Comparison of ENCODE assay signal across 15 cellular contexts in the genomic region with DNA sequence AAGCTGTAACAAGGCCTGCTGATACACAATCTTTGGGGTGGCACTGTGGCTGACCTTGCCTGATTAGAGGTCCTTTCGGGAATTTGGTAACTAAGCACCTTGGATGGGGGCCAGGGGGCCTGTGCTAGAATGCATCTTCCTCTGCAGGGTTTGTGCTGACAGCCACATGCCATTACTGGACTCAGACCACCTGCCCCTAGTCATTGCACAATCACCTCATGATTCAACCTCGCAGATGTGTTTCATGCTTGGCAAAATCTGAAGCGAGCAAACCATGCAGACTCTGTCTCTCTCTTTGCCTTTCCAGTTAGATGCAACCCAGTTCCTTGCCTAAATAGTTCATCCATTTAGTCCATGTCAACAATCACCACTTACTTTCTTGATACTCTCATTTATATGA.
A peak's percentile ranks its signal among the peaks of the same experiment; 100 is the strongest.
DNase-seq lines count a peak whose midpoint lies in the region; ATAC-seq, FAIRE-seq and TF ChIP-seq lines count a peak whose summit lies in the region.
"Had no signal": no experiment of that assay in that cellular context is flagged by ENCODE, and none has a peak within 500 bp of the region (broad histone marks: within the 10 kb centered on the region; RNA-seq: fewer than 3 reads in every experiment).

No MANE protein-coding gene starts in this region.

- TF ChIP-seq POLR2A in transverse colon (IDR thresholded peaks at IDR 0.05), result no peak

- no peaks in the 10 kb centered on the region for H3K9me3 Mint-ChIP-seq in astrocyte (ENCODE audit: unreplicated experiment)
- H3K9me3 Mint-ChIP-seq: memory B cell had no signal

- peaks cover 4% of the 10 kb centered on the region for H3K4me1 ChIP-seq in astrocyte (ENCODE audit: insufficient read depth, low read length)
- H3K4me1 ChIP-seq in transverse colon, result no peaks in the 10 kb centered on the region

- TF ChIP-seq CTCF in astrocyte (IDR thresholded peaks at IDR 0.05; ENCODE audit: insufficient read depth, low read depth, low read length) (no peak), transverse colon (IDR thresholded peaks at IDR 0.05) (no peak)

- H3K9me3 ChIP-seq in astrocyte (ENCODE audit: insufficient read depth, low read depth, low read length), result no peaks in the 10 kb centered on the region
- H3K9me3 ChIP-seq in transverse colon, result no peaks in the 10 kb centered on the region

- in situ Hi-C loops in transverse colon (cut with MboI; ENCODE audit: low pct_ligation_motif_present in 1 of 4, low pct_unique_long_range_greater_than_20kb in 1 of 4, low sequenced_read_pairs in 3 of 4), result no loop called here

- H3K79me2 ChIP-seq in astrocyte (ENCODE audit: insufficient read depth, low read length), result no peaks in the 10 kb centered on the region

- H3K27me3 ChIP-seq in astrocyte (ENCODE audit: insufficient read depth, low read length) (peaks cover 31% of the 10 kb centered on the region), transverse colon (no peaks in the 10 kb centered on the region)

- H3K4me3 ChIP-seq in astrocyte (ENCODE audit: insufficient read depth, low read depth, low read length) (no peak overlapping the region), transverse colon (no peak overlapping the region)

- FAIRE-seq in astrocyte (lab: Jason Lieb, UNC), result no peak
- FAIRE-seq: A204.1 had no signal

- no peak overlapping the region for H3K4me2 ChIP-seq in astrocyte (ENCODE audit: low read length)

- TF ChIP-seq EP300 in transverse colon (IDR thresholded peaks at IDR 0.05; ENCODE audit: low read depth), result no peak

- H3K27ac ChIP-seq in astrocyte (ENCODE audit: low read depth, low read length), result no peak overlapping the region
- H3K27ac ChIP-seq in transverse colon, result peak overlapping the region in 1 of 4 donors; percentile 38

- peaks cover 9% of the 10 kb centered on the region for H3K27me3 Mint-ChIP-seq in astrocyte (ENCODE audit: low read depth, unreplicated experiment)

- no peak overlapping the region for H3K27ac Mint-ChIP-seq in astrocyte (ENCODE audit: unreplicated experiment)
- H3K27ac Mint-ChIP-seq: memory B cell had no signal

- WGBS in transverse colon (ENCODE audit: low coverage in 1 of 2), 2 donors, result 84% methylated on average over 3 of the region's 3 CpGs; no CpG with 5 or more reads in 1 of the 2 donors

- peak; percentile 19 for DNase-seq in NK-92 treated with Interleukin-12 subunit alpha and Interleukin-12 subunit beta, amount 100 ng/mL, for 24 hours (lab: John Stamatoyannopoulos, UW)
- DNase-seq in NK-92 (lab: John Stamatoyannopoulos, UW; ENCODE audit: unreplicated experiment), result no peak
- peak; percentile 88 for DNase-seq in astrocyte (ENCODE audit: low read depth)
- peak; percentile 82 for DNase-seq in left ventricle myocardium superior
- peak; percentile 31 for DNase-seq in transverse colon
- DNase-seq in activated CD4-positive, alpha-beta T cell treated with anti-CD3 and anti-CD28 coated beads for 4 hours, result no peak
- no peak for DNase-seq in D341Med (ENCODE audit: low spot score)
- no peak for DNase-seq in cortex of kidney (lab: John Stamatoyannopoulos, UW)
- DNase-seq: activated naive CD4-positive, alpha-beta T cell treated with Interleukin-2 at 50 U/mL for 16 hours; DND-41; NCI-H1417; NCI-H82; SW 1271 had no signal

- intact Hi-C loops in left ventricle myocardium superior (cut with micrococcal nuclease), result no loop called here
- intact Hi-C loops in transverse colon (cut with DNase I; ENCODE audit: low total_unique reads), result loop anchor here (10.0 kb wide), 2 partner anchors 96 to 436 kb away; a partner anchor contains a TSS

- H3K9ac ChIP-seq in astrocyte (ENCODE audit: low read length), result no peak overlapping the region

- H3K4me3 Mint-ChIP-seq in astrocyte (ENCODE audit: unreplicated experiment), result no peak overlapping the region
- H3K4me3 Mint-ChIP-seq: memory B cell had no signal

- no peaks in the 10 kb centered on the region for H4K20me1 ChIP-seq in astrocyte (ENCODE audit: insufficient read depth, low read length)

- H3K4me1 Mint-ChIP-seq in astrocyte (ENCODE audit: low read depth, unreplicated experiment), result peaks cover 18% of the 10 kb centered on the region
- H3K4me1 Mint-ChIP-seq: memory B cell had no signal

- H2AFZ ChIP-seq in astrocyte (ENCODE audit: low read depth, low read length), result no peak overlapping the region

- ATAC-seq in left ventricle myocardium superior, result peak; percentile 97

- H3K36me3 Mint-ChIP-seq in astrocyte (ENCODE audit: low read depth, unreplicated experiment), result no peaks in the 10 kb centered on the region
- H3K36me3 Mint-ChIP-seq: memory B cell had no signal

- no peaks in the 10 kb centered on the region for H3K36me3 ChIP-seq in astrocyte (ENCODE audit: insufficient read depth, low read length)
- no peaks in the 10 kb centered on the region for H3K36me3 ChIP-seq in transverse colon

Comparison
In these comparisons a context has a peak if more than half of its experiments do, and no peak if none do; other contexts are left out.
1. DNase-seq: peak in NK-92 treated with Interleukin-12 subunit alpha and Interleukin-12 subunit beta, amount 100 ng/mL, for 24 hours (single experiment), astrocyte (single experiment), left ventricle myocardium superior (single experiment) and transverse colon (single experiment); none in NK-92 (single experiment), activated CD4-positive, alpha-beta T cell treated with anti-CD3 and anti-CD28 coated beads for 4 hours (0 of 2), D341Med (single experiment) and cortex of kidney (single experiment).